ENCODE assay signal across 3 cellular contexts in the genomic region with DNA sequence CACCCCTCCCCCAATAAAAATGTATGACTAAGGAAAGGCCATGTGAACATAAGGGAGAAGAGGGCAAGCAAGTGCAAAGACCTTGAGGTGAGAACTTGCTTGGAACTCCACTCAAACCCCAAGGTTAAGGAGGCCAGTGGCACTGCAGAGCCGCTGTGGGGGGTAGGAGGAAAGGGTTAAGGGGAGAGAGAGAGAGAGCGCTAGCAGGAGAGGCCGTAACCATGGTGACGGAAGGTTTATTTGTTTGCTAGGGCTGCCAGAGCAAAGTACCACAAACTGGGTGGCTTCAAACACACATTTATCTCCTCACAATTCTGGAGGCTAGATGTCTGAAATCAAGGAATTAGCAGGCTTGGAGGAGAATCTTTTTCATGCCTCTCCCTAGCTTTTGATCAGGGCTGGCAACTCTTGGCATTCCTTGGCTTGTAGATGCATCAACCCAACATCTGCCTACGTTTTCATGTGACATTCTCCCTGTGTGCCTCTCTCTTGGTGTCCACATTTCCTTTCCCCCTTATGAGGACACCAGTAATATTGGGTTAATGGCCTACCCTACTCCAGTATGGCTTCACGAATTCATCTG.
A peak's percentile ranks its signal among the peaks of the same experiment; 100 is the strongest.
TF ChIP-seq lines count a peak whose summit lies in the region.

No MANE protein-coding gene starts in this region.

TF ChIP-seq in HEK293, 187 proteins besides CTCF, POLR2A, EP300 and RAD21:
- TF ChIP-seq KLF7 (tag by site-specific recombination; IDR thresholded peaks at IDR 0.05; ENCODE audit: borderline replicate concordance) (no peak), ZIC2 (tag by site-specific recombination; IDR thresholded peaks at IDR 0.05) (peak; percentile 20; the same call in 1 of the 2 replicates)
TF ChIP-seq in HEK293: peak in this region for 1.

TF ChIP-seq in H1, 55 proteins besides CTCF, POLR2A, EP300 and RAD21:
- TF ChIP-seq TEAD4 (IDR thresholded peaks at IDR 0.05; ENCODE audit: low read depth, low read length) (no peak), KDM1A (IDR thresholded peaks at IDR 0.05; ENCODE audit: borderline replicate concordance, low read length) (peak; percentile 16; the same call in 1 of the 2 replicates)
TF ChIP-seq in H1: peak in this region for 1.

TF ChIP-seq in neural cell, 6 proteins besides CTCF, POLR2A, EP300 and RAD21:
- TF ChIP-seq POLR2AphosphoS5 (IDR thresholded peaks at IDR 0.05) (peak; percentile 15), TAF1 (IDR thresholded peaks at IDR 0.05; ENCODE audit: low read depth) (no peak)
